Comparison of ENCODE assay signal across 21 cellular contexts in the genomic region with DNA sequence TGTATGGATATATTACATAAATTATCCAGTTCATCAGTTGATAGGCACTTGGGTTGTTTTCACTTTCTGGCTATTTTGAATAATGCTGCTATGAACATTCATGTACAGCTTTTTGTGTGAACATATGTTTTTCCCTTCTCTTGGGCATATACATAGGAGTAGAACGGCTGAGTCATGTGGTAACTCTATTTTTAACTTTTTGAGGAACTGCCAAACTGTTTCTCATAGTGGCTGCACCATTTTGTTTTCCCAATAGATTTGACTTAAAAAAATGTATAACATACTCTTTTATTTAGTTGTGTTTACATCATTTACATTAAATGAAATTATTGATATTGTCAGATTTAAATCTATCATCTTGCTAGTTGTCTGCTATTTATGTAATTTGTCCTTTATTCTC.
"Had no signal": no experiment of that assay in that cellular context is flagged by ENCODE, and none has a peak within 500 bp of the region (broad histone marks: within the 10 kb centered on the region; RNA-seq: fewer than 3 reads in every experiment).

No MANE protein-coding gene starts in this region.

- H3K27ac ChIP-seq: heart left ventricle, stomach, suprapubic skin, tibial nerve had no signal

- ATAC-seq: activated CD4-positive, alpha-beta T cell treated with anti-CD3 and anti-CD28 coated beads for 36 hours; activated T-helper 17 cell treated with anti-CD3 and anti-CD28 coated beads, Interleukin-2, amount 50 U/mL, for 72 hours; esophagus mucosa; heart left ventricle; natural killer cell; sciatic nerve; stimulated activated memory B cell treated with anti-CD40 and anti-IgM and Interleukin-4, amounts not matched to agents 10 μg/mL and 1 μg/mL and 100 μg/mL, for 72 hours had no signal

- DNase-seq: activated B cell treated with CpG ODN at 0.5 μM for 24 hours; activated CD4-positive, alpha-beta T cell treated with anti-CD3 and anti-CD28 coated beads for 36 hours; activated CD4-positive, alpha-beta T cell treated with anti-CD3 and anti-CD28 coated beads, Interleukin-2, amount 50 U/mL, for 4 hours; activated CD8-positive, alpha-beta memory T cell treated with anti-CD3 and anti-CD28 coated beads for 24 hours; activated CD8-positive, alpha-beta memory T cell treated with anti-CD3 and anti-CD28 coated beads, Interleukin-2, amount 50 U/mL, for 4 hours; activated T-cell treated with anti-CD3 and anti-CD28 coated beads, Interleukin-2, amount 50 U/mL, for 24 hours; central memory CD4-positive, alpha-beta T cell; dermis blood vessel endothelial cell; effector CD8-positive, alpha-beta T cell; heart left ventricle; midbrain; natural killer cell; stimulated activated CD4-positive, alpha-beta T cell treated with anti-CD3 and anti-CD28 coated beads, Interleukin-15, amount 100 ng/mL, for 24 hours; stomach had no signal

- H3K36me3 ChIP-seq: heart left ventricle, stomach, suprapubic skin, tibial nerve had no signal

- H3K4me2 ChIP-seq: smooth muscle cell had no signal

- H3K4me3 ChIP-seq: heart left ventricle, smooth muscle cell, stomach, suprapubic skin, tibial nerve had no signal

- H3K27me3 ChIP-seq: heart left ventricle, stomach, suprapubic skin, tibial nerve had no signal

- H3K4me1 ChIP-seq: heart left ventricle, stomach, suprapubic skin, tibial nerve had no signal
